In the genomic region with DNA sequence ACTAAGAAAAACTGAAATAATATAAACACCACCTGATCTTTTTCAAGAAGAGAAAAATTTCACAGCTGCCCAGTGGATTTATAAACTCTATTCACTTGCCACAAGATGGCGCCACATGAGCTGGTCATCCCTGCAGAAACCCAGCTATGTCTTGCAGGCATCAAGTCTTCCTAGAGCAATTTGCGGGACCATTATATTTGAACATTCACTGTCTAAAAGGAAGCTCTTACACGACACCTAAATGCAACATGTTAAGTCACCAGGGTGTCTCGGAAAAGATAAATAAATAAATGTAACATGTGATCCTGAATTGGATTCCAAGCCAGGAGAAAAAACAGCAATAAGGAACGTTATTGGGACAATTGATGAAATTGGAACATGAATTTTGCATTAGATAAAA, we compare ENCODE assay signal across 9 cellular contexts. TPM values are rescaled to one million over a fixed set of nuclear protein-coding genes. Genes with fewer than 3 reads are reported as not detected.
A peak's percentile ranks its signal among the peaks of the same experiment; 100 is the strongest.
DNase-seq lines count a peak whose midpoint lies in the region; ATAC-seq and TF ChIP-seq lines count a peak whose summit lies in the region.
"Had no signal": no experiment of that assay in that cellular context is flagged by ENCODE, and none has a peak within 500 bp of the region (broad histone marks: within the 10 kb centered on the region; RNA-seq: fewer than 3 reads in every experiment).

No MANE protein-coding gene starts in this region.

- H3K9ac ChIP-seq in OCI-LY1 (ENCODE audit: low read length), result no peak overlapping the region

- no peaks in the 10 kb centered on the region for H4K20me1 ChIP-seq in OCI-LY1 (ENCODE audit: insufficient read depth, low read length)

- no peak overlapping the region for H3K4me2 ChIP-seq in OCI-LY1 (ENCODE audit: low read length)

- no peaks in the 10 kb centered on the region for H3K27me3 Mint-ChIP-seq in nephron (ENCODE audit: low read depth)
- H3K27me3 Mint-ChIP-seq: IgD-negative memory B cell had no signal

- no peak for ATAC-seq in GM18867 (IDR thresholded peaks at IDR 0.05; ENCODE audit: unreplicated experiment)

- no peaks in the 10 kb centered on the region for H3K79me2 ChIP-seq in OCI-LY1 (ENCODE audit: insufficient read depth, low read length)

- no peaks in the 10 kb centered on the region for H3K4me1 ChIP-seq in OCI-LY1 (ENCODE audit: insufficient read depth, low read length, severe bottlenecking)

- H3K36me3 ChIP-seq in OCI-LY1 (ENCODE audit: insufficient read depth, low read length), result no peaks in the 10 kb centered on the region

- H3K27ac Mint-ChIP-seq in nephron, result peak overlapping the region in 2 of 3 experiments; percentile 9 to 21
- H3K27ac Mint-ChIP-seq: IgD-negative memory B cell had no signal

- H3K4me1 Mint-ChIP-seq in nephron, result peaks cover 16% of the 10 kb centered on the region

- H2AFZ ChIP-seq in OCI-LY1 (ENCODE audit: low read length), result no peak overlapping the region

- no peaks in the 10 kb centered on the region for H3K9me2 ChIP-seq in OCI-LY1 (ENCODE audit: low read depth, low read length)

- H3K27me3 ChIP-seq in OCI-LY1 (ENCODE audit: insufficient read depth, low read length), result no peaks in the 10 kb centered on the region

- no peak overlapping the region for H3K4me3 Mint-ChIP-seq in nephron
- H3K4me3 Mint-ChIP-seq: IgD-negative memory B cell had no signal

- DNase-seq in CMK (ENCODE audit: low read depth), result peak; percentile 76
- DNase-seq in HuH-7 (ENCODE audit: low spot score), result peak; percentile 90
- peak; percentile 71 for DNase-seq in activated CD8-positive, alpha-beta memory T cell treated with anti-CD3 and anti-CD28 coated beads, Interleukin-2, amount 50 U/mL, for 4 hours
- no peak for DNase-seq in epithelial cell of proximal tubule (ENCODE audit: low read depth)
- DNase-seq in stimulated activated naive CD4-positive, alpha-beta T cell (lab: John Stamatoyannopoulos, UW), result peak; percentile 14 to 74 (median 62)

- TF ChIP-seq CTCF in OCI-LY1 (IDR thresholded peaks at IDR 0.05; ENCODE audit: low read length) (peak; percentile 84), epithelial cell of proximal tubule (conservative IDR thresholded peaks at IDR 0.05; ENCODE audit: low read depth, low read length) (peak; percentile 89), nephron (IDR thresholded peaks at IDR 0.05; ENCODE audit: unreplicated experiment in 3 of 3) (peak; percentile 80 to 82 (median 81))

- H3F3A ChIP-seq in OCI-LY1 (ENCODE audit: insufficient read depth, low read length), result no peaks in the 10 kb centered on the region

- H3K27ac ChIP-seq in OCI-LY1 (ENCODE audit: low read depth, low read length, poor library complexity, severe bottlenecking), result no peak overlapping the region

- no peaks in the 10 kb centered on the region for H3K36me3 Mint-ChIP-seq in nephron (ENCODE audit: low read depth)

- H3K9me3 ChIP-seq in OCI-LY1 (ENCODE audit: low read length), result no peaks in the 10 kb centered on the region

- H3K4me3 ChIP-seq in OCI-LY1 (ENCODE audit: low read depth, low read length, poor library complexity, severe bottlenecking), result no peak overlapping the region
- H3K4me3 ChIP-seq in epithelial cell of proximal tubule (ENCODE audit: low read depth, low read length), result no peak overlapping the region

- no peaks in the 10 kb centered on the region for H3K9me3 Mint-ChIP-seq in nephron
- H3K9me3 Mint-ChIP-seq: IgD-negative memory B cell had no signal

RNA-seq across cellular contexts. Expression of a gene that starts 20.3 kb away (rescaled TPM):
- 46.4 and 77.0 TPM in 2 replicates for total RNA-seq in epithelial cell of proximal tubule

RNA-seq across cellular contexts. Expression of a gene that starts 42.8 kb away (rescaled TPM):
- total RNA-seq in epithelial cell of proximal tubule, result 10.6 and 13.5 TPM in 2 replicates

RNA-seq across cellular contexts. Expression of a gene that starts 43.1 kb away (rescaled TPM):
- 148 and 284 TPM in 2 replicates for total RNA-seq in epithelial cell of proximal tubule
